Comparison of ENCODE assay signal across 34 cellular contexts in genomic region chr19:11451327-11451941, GRCh38. TPM values are rescaled to one million over a fixed set of nuclear protein-coding genes. Genes with fewer than 3 reads are reported as not detected.
DNase-seq lines count a peak whose midpoint lies in the region; ATAC-seq, FAIRE-seq and TF ChIP-seq lines count a peak whose summit lies in the region.
"Had no signal": no experiment of that assay in that cellular context is flagged by ENCODE, and none has a peak within 500 bp of the region (broad histone marks: within the 10 kb centered on the region; RNA-seq: fewer than 3 reads in every experiment).

No MANE protein-coding gene starts in this region.

- H2AFZ ChIP-seq in OCI-LY3 (ENCODE audit: low read depth, low read length), result no peak overlapping the region
- no peak overlapping the region for H2AFZ ChIP-seq in H1 (ENCODE audit: low read length)
- no peak overlapping the region for H2AFZ ChIP-seq in MM.1S (ENCODE audit: low read length)

- TF ChIP-seq CTCF in OCI-LY3 (IDR thresholded peaks at IDR 0.05; ENCODE audit: low read depth, low read length), result no peak
- no peak for TF ChIP-seq CTCF in H1 (IDR thresholded peaks at IDR 0.05; ENCODE audit: control extremely low read depth in 1 of 3, insufficient read depth in 1 of 3, low read depth in 1 of 3, low read length in 3 of 3)
- TF ChIP-seq CTCF in mucosa of descending colon (IDR thresholded peaks at IDR 0.05), result no peak
- no peak for TF ChIP-seq CTCF in vagina (IDR thresholded peaks at IDR 0.05)
- no peak for TF ChIP-seq CTCF in MM.1S (IDR thresholded peaks at IDR 0.05; ENCODE audit: low read length)

- FAIRE-seq in H1 (lab: Jason Lieb, UNC), result no peak
- FAIRE-seq: GM19239, HTR-8/SVneo, pancreas had no signal

- TF ChIP-seq POLR2A in H1 (IDR thresholded peaks at IDR 0.05; ENCODE audit: control extremely low read depth in 1 of 2, low read depth in 2 of 2, low read length in 2 of 2) (no peak), vagina (IDR thresholded peaks at IDR 0.05) (no peak)

- no peaks in the 10 kb centered on the region for H3K9me3 ChIP-seq in OCI-LY3 (ENCODE audit: insufficient read depth, low read length)
- no peaks in the 10 kb centered on the region for H3K9me3 ChIP-seq in H1 (ENCODE audit: insufficient read depth in 2 of 2, low read depth in 1 of 2, low read length in 1 of 2)
- no peaks in the 10 kb centered on the region for H3K9me3 ChIP-seq in mucosa of descending colon
- H3K9me3 ChIP-seq in vagina, result no peaks in the 10 kb centered on the region
- no peaks in the 10 kb centered on the region for H3K9me3 ChIP-seq in MM.1S (replicated peaks; ENCODE audit: insufficient read depth, low read length)
- H3K9me3 ChIP-seq: BLaER1, pancreas, testis had no signal

- H4K5ac ChIP-seq in H1 (ENCODE audit: insufficient read length, low read depth, low read length), result no peak overlapping the region

- peaks cover 26% of the 10 kb centered on the region for H3K79me2 ChIP-seq in OCI-LY3 (ENCODE audit: low read length)
- H3K79me2 ChIP-seq in H1 (ENCODE audit: control insufficient read depth in 1 of 2, insufficient read depth in 2 of 2, low read length in 2 of 2), result no peaks in the 10 kb centered on the region
- no peaks in the 10 kb centered on the region for H3K79me2 ChIP-seq in MM.1S (ENCODE audit: low read length)

- H2BK20ac ChIP-seq in H1 (ENCODE audit: low read length), result 0 out of 2 replicates have a peak overlapping the region, but pooled peaks have one; percentile 43

- H3K9me2 ChIP-seq in MM.1S (replicated peaks; ENCODE audit: insufficient read depth, low read length), result no peaks in the 10 kb centered on the region

- no peak overlapping the region for H3K23ac ChIP-seq in H1 (ENCODE audit: insufficient read length)

- TF ChIP-seq RAD21 in H1 (IDR thresholded peaks at IDR 0.05 in 1 of 2, conservative IDR thresholded peaks at IDR 0.05 in 1 of 2; ENCODE audit: low read depth in 2 of 2, low read length in 2 of 2), result no peak

- no peak overlapping the region for H3K4ac ChIP-seq in H1 (replicated peaks; ENCODE audit: insufficient read length, low read depth, low read length)

- no peaks in the 10 kb centered on the region for H3K9me3 Mint-ChIP-seq in stimulated activated naive CD8-positive, alpha-beta T cell treated with anti-CD3 and anti-CD28 coated beads, Interleukin-15, amount 100 ng/mL, for 72 hours
- H3K9me3 Mint-ChIP-seq: activated CD4-positive, alpha-beta memory T cell treated with anti-CD3 and anti-CD28 coated beads for 36 hours; activated naive CD4-positive, alpha-beta T cell treated with anti-CD3 and anti-CD28 coated beads, Interleukin-2, amount 50 U/mL, for 24 hours; activated T-helper 17 cell treated with anti-CD3 and anti-CD28 coated beads, Interleukin-2, amount 50 U/mL, for 72 hours; HFFc6; memory B cell; stimulated activated memory B cell treated with anti-CD40 and anti-IgM and Interleukin-4, amounts not matched to agents 10 μg/mL and 1 μg/mL and 100 μg/mL, for 72 hours had no signal

- H3K4me2 ChIP-seq in OCI-LY3 (ENCODE audit: low read length), result peak overlapping the region; percentile 63
- peak overlapping the region; percentile 36 to 51; a peak in 3 of 4 replicates for H3K4me2 ChIP-seq in H1 (ENCODE audit: insufficient read depth in 1 of 2, low read depth in 2 of 2, low read length in 2 of 2)
- no peak overlapping the region for H3K4me2 ChIP-seq in MM.1S (ENCODE audit: low read depth, low read length)
- H3K4me2 ChIP-seq: BLaER1 had no signal

- H3K27me3 ChIP-seq in OCI-LY3 (ENCODE audit: low read depth, low read length) (no peaks in the 10 kb centered on the region), H1 (replicated peaks in 1 of 4; ENCODE audit: control insufficient read depth in 3 of 4, extremely low read depth in 1 of 4, insufficient read depth in 3 of 4, low read length in 3 of 4) (no peaks in the 10 kb centered on the region), vagina (no peaks in the 10 kb centered on the region), MM.1S (replicated peaks; ENCODE audit: insufficient read depth, low read length) (peaks cover 4% of the 10 kb centered on the region; the same call in 1 of the 2 replicates)
- H3K27me3 ChIP-seq: BLaER1, cardiac muscle cell, pancreas, testis had no signal

- H3K23me2 ChIP-seq in H1 (ENCODE audit: low read depth, low read length), result no peaks in the 10 kb centered on the region

- H2BK120ac ChIP-seq in H1 (replicated peaks; ENCODE audit: low read depth, low read length), result no peak overlapping the region

- no peaks in the 10 kb centered on the region for H3F3A ChIP-seq in MM.1S (ENCODE audit: insufficient read depth, low read length)

- ATAC-seq in stimulated activated naive CD8-positive, alpha-beta T cell treated with anti-CD3 and anti-CD28 coated beads, Interleukin-15, amount 100 ng/mL, for 72 hours, result peak; percentile 8
- ATAC-seq in stimulated activated naive CD8-positive, alpha-beta T cell treated with anti-CD3 and anti-CD28 coated beads, Interleukin-15, Interleukin-2, amounts not matched to agents 100 U/mL and 50 U/mL, for 24 hours, result no peak
- no peak for ATAC-seq in mucosa of descending colon
- ATAC-seq: activated T-helper 17 cell treated with anti-CD3 and anti-CD28 coated beads, Interleukin-2, amount 50 U/mL, for 72 hours; left colon; naive thymus-derived CD4-positive, alpha-beta T cell; pancreas had no signal

- no peaks in the 10 kb centered on the region for H3K4me1 Mint-ChIP-seq in stimulated activated naive CD8-positive, alpha-beta T cell treated with anti-CD3 and anti-CD28 coated beads, Interleukin-15, amount 100 ng/mL, for 72 hours
- H3K4me1 Mint-ChIP-seq: activated naive CD4-positive, alpha-beta T cell treated with anti-CD3 and anti-CD28 coated beads, Interleukin-2, amount 50 U/mL, for 24 hours; activated T-helper 17 cell treated with anti-CD3 and anti-CD28 coated beads, Interleukin-2, amount 50 U/mL, for 72 hours had no signal

- peaks cover 12% of the 10 kb centered on the region for H3K27me3 Mint-ChIP-seq in stimulated activated naive CD8-positive, alpha-beta T cell treated with anti-CD3 and anti-CD28 coated beads, Interleukin-15, amount 100 ng/mL, for 72 hours
- H3K27me3 Mint-ChIP-seq: activated CD4-positive, alpha-beta memory T cell treated with anti-CD3 and anti-CD28 coated beads for 36 hours; activated naive CD4-positive, alpha-beta T cell treated with anti-CD3 and anti-CD28 coated beads, Interleukin-2, amount 50 U/mL, for 24 hours; activated T-helper 17 cell treated with anti-CD3 and anti-CD28 coated beads, Interleukin-2, amount 50 U/mL, for 72 hours; naive thymus-derived CD4-positive, alpha-beta T cell had no signal

- H2BK5ac ChIP-seq in H1 (ENCODE audit: low read depth, low read length), result no peak overlapping the region; the same call in 1 of the 2 replicates

- H4K20me1 ChIP-seq in OCI-LY3 (ENCODE audit: insufficient read depth, low read length), result no peaks in the 10 kb centered on the region
- peaks cover 0 to 10% of the 10 kb centered on the region in 2 experiments for H4K20me1 ChIP-seq in H1 (replicated peaks in 1 of 2; ENCODE audit: control insufficient read depth in 1 of 2, insufficient read depth in 2 of 2, low read length in 2 of 2)
- no peaks in the 10 kb centered on the region for H4K20me1 ChIP-seq in MM.1S (ENCODE audit: insufficient read depth, low read length)
- H4K20me1 ChIP-seq: BLaER1 had no signal

- POLR2A ChIA-PET in H1 (lab: Charles Lee; ENCODE audit: partially characterized antibody), result interaction anchor here (1.1 to 3.3 kb wide), 7 partner anchors 14 to 67 kb away, joined by 3 to 14 read pairs (median 9); partner anchors contain the start of genes ELAVL3, EPOR, ODAD3 and PRKCSH

- no peak overlapping the region for H3K27ac Mint-ChIP-seq in stimulated activated naive CD8-positive, alpha-beta T cell treated with anti-CD3 and anti-CD28 coated beads, Interleukin-15, amount 100 ng/mL, for 72 hours
- H3K27ac Mint-ChIP-seq: activated CD4-positive, alpha-beta memory T cell treated with anti-CD3 and anti-CD28 coated beads for 36 hours; activated naive CD4-positive, alpha-beta T cell treated with anti-CD3 and anti-CD28 coated beads, Interleukin-2, amount 50 U/mL, for 24 hours; activated T-helper 17 cell treated with anti-CD3 and anti-CD28 coated beads, Interleukin-2, amount 50 U/mL, for 72 hours; HFFc6; memory B cell had no signal

- peak overlapping the region; percentile 60 for H3K27ac ChIP-seq in OCI-LY3 (ENCODE audit: low read length)
- no peak overlapping the region; the same call in 1 of the 2 replicates for H3K27ac ChIP-seq in H1 (ENCODE audit: low read depth, low read length)
- peak overlapping the region; percentile 72 for H3K27ac ChIP-seq in substantia nigra (ENCODE audit: low read depth, low read length, poor library complexity, severe bottlenecking)
- H3K27ac ChIP-seq in vagina, result no peak overlapping the region
- no peak overlapping the region for H3K27ac ChIP-seq in MM.1S (ENCODE audit: low read length)
- H3K27ac ChIP-seq: BLaER1, cardiac muscle cell, pancreas had no signal

- no peak for TF ChIP-seq EP300 in H1 (IDR thresholded peaks at IDR 0.05; ENCODE audit: borderline replicate concordance in 1 of 2, low read depth in 2 of 2, low read length in 2 of 2)

- no peak overlapping the region for H3K56ac ChIP-seq in H1 (replicated peaks; ENCODE audit: insufficient read length, low read depth, low read length)

- 42% methylated on average over 15 of the region's 21 CpGs; no CpG with 5 or more reads in 1 of the 2 experiments for WGBS in H1 (ENCODE audit: extremely low coverage in 1 of 2, insufficient coverage in 1 of 2, insufficient read length in 1 of 2, insufficient replicate concordance in 2 of 2, low coverage in 1 of 2, low lambda C conversion rate in 2 of 2, missing lambda C conversion rate in 1 of 2), 2 experiments

- peaks cover 23% of the 10 kb centered on the region for H3K36me3 ChIP-seq in OCI-LY3 (replicated peaks; ENCODE audit: low read depth, low read length)
- H3K36me3 ChIP-seq in H1 (ENCODE audit: control insufficient read depth in 2 of 4, insufficient read depth in 4 of 4, low read length in 3 of 4), result peaks cover 6 to 33% (median 24%) of the 10 kb centered on the region in 4 experiments; a peak in 5 of 8 replicates
- H3K36me3 ChIP-seq in mucosa of descending colon (ENCODE audit: low read depth), result no peaks in the 10 kb centered on the region
- peaks cover 0 to 27% of the 10 kb centered on the region in 2 donors for H3K36me3 ChIP-seq in vagina
- H3K36me3 ChIP-seq in MM.1S (replicated peaks; ENCODE audit: insufficient read depth, low read length), result no peaks in the 10 kb centered on the region

- H3K4me3 Mint-ChIP-seq in stimulated activated naive CD8-positive, alpha-beta T cell treated with anti-CD3 and anti-CD28 coated beads, Interleukin-15, amount 100 ng/mL, for 72 hours, result no peak overlapping the region
- H3K4me3 Mint-ChIP-seq: activated CD4-positive, alpha-beta memory T cell treated with anti-CD3 and anti-CD28 coated beads for 36 hours; activated naive CD4-positive, alpha-beta T cell treated with anti-CD3 and anti-CD28 coated beads, Interleukin-2, amount 50 U/mL, for 24 hours; activated T-helper 17 cell treated with anti-CD3 and anti-CD28 coated beads, Interleukin-2, amount 50 U/mL, for 72 hours; HFFc6; memory B cell; naive thymus-derived CD4-positive, alpha-beta T cell; stimulated activated memory B cell treated with anti-CD40 and anti-IgM and Interleukin-4, amounts not matched to agents 10 μg/mL and 1 μg/mL and 100 μg/mL, for 72 hours had no signal

- no peak overlapping the region for H3K14ac ChIP-seq in H1 (ENCODE audit: insufficient read length)

- H3K4me1 ChIP-seq in OCI-LY3 (ENCODE audit: low read length) (peaks cover 17% of the 10 kb centered on the region), H1 (replicated peaks in 1 of 4; ENCODE audit: control insufficient read depth in 3 of 4, insufficient read depth in 4 of 4, low read length in 3 of 4) (peaks cover 2 to 13% (median 7%) of the 10 kb centered on the region in 4 experiments; a peak in 6 of 7 replicates), mucosa of descending colon (ENCODE audit: low read depth) (no peaks in the 10 kb centered on the region), vagina (no peaks in the 10 kb centered on the region), MM.1S (ENCODE audit: low read length) (no peaks in the 10 kb centered on the region)
- H3K4me1 ChIP-seq: pancreas, testis had no signal

- peak overlapping the region; percentile 62; the same call in 1 of the 2 replicates for H4K8ac ChIP-seq in H1 (ENCODE audit: extremely low read depth, insufficient read depth, low read length)

- H2BK12ac ChIP-seq in H1 (ENCODE audit: low read depth, low read length), result no peak overlapping the region

- no peak overlapping the region for H2BK15ac ChIP-seq in H1 (ENCODE audit: low read length)

- no peak overlapping the region for H4K91ac ChIP-seq in H1 (replicated peaks; ENCODE audit: insufficient read length, low read length)

- H2AK5ac ChIP-seq in H1 (ENCODE audit: low read depth, low read length), result no peak overlapping the region

- no peak for DNase-seq in stimulated activated naive CD8-positive, alpha-beta T cell treated with anti-CD3 and anti-CD28 coated beads, Interleukin-15, amount 100 ng/mL, for 72 hours
- no peak for DNase-seq in stimulated activated naive CD8-positive, alpha-beta T cell treated with anti-CD3 and anti-CD28 coated beads, Interleukin-15, Interleukin-2, amounts not matched to agents 100 U/mL and 50 U/mL, for 24 hours
- DNase-seq in H1 (ENCODE audit: low read depth in 1 of 2, low spot score in 2 of 2) (no peak), substantia nigra (lab: John Stamatoyannopoulos, UW) (peak in 1 of 49 donors; percentile 54), mucosa of descending colon (no peak), vagina (ENCODE audit: extremely low spot score in 2 of 2) (no peak), MM.1S (no peak)
- DNase-seq: activated CD4-positive, alpha-beta memory T cell treated with anti-CD3 and anti-CD28 coated beads for 36 hours; activated CD4-positive, CD25-positive, alpha-beta regulatory T cell; activated CD8-positive, alpha-beta memory T cell treated with anti-CD3 and anti-CD28 coated beads, Interleukin-2, amount 50 U/mL, for 48 hours; anterior cingulate cortex; Calu3; dermis blood vessel endothelial cell; head of caudate nucleus; HFFc6; left colon; naive thymus-derived CD4-positive, alpha-beta T cell; NCI-H1092; NCI-H2029; NCI-H226; NCI-H748 treated with DMSO at 0.1 percent for 48 hours; pancreas; stimulated activated CD4-positive, alpha-beta T cell treated with anti-CD3 and anti-CD28 coated beads, Interleukin-4, amount 100 ng/mL, for 1 hour; T1000; testis had no signal

- H3K4me3 ChIP-seq in OCI-LY3 (ENCODE audit: low read length) (peak overlapping the region; percentile 82), H1 (ENCODE audit: extremely low read depth in 1 of 4, insufficient read depth in 2 of 4, low read depth in 3 of 4, low read length in 4 of 4) (peak overlapping the region in 2 of 4 experiments; percentile 14 to 36; a peak in 3 of 8 replicates), mucosa of descending colon (no peak overlapping the region), vagina (no peak overlapping the region), MM.1S (ENCODE audit: low read length) (no peak overlapping the region)
- H3K4me3 ChIP-seq: BLaER1, cardiac muscle cell, pancreas, testis had no signal

- no peak overlapping the region; the same call in 1 of the 2 replicates for H3K18ac ChIP-seq in H1 (ENCODE audit: extremely low read depth, low read length)

- H3K9ac ChIP-seq in OCI-LY3 (ENCODE audit: low read length), result peak overlapping the region; percentile 88
- no peak overlapping the region for H3K9ac ChIP-seq in H1 (replicated peaks in 1 of 4; ENCODE audit: extremely low read depth in 1 of 4, low read depth in 3 of 4, low read length in 3 of 4)
- no peak overlapping the region for H3K9ac ChIP-seq in MM.1S (ENCODE audit: low read length)
- H3K9ac ChIP-seq: BLaER1 had no signal

- CTCF ChIA-PET in H1 (lab: Charles Lee; ENCODE audit: partially characterized antibody), result interaction anchor here (1.1 to 2.3 kb wide), 8 partner anchors 9 to 142 kb away, joined by 3 to 22 read pairs (median 8); partner anchors contain the start of genes ELAVL3, EPOR and ODAD3

- no peaks in the 10 kb centered on the region for H3K79me1 ChIP-seq in H1 (ENCODE audit: low read depth, low read length)

- intact Hi-C loops in mucosa of descending colon (cut with DNase I, micrococcal nuclease) (no loop called here), vagina (cut with DNase I) (loop anchor here (10.0 kb wide), 1 partner anchor 157 kb away; the partner anchor contains the start of gene TSPAN16)

RNA-seq across cellular contexts. Expression of gene PRKCSH, which starts 16.0 kb away (rescaled TPM):
- total RNA-seq in H1 (2021; fragmentation: NEBNext Ultra II Directional; extraction: Animal tissue kit (Norgen Biotek cat#: 25700)), result 337 and 341 TPM in 2 replicates
- 97.2 and 267 TPM in 2 replicates for polyA plus RNA-seq in H1 (2011; rRNA removed)
- polyA plus RNA-seq in H1 (2011; cell fraction: cytosol; rRNA removed), result 109 TPM
- polyA plus RNA-seq in H1 (2011; cell fraction: nucleus; rRNA removed), result 496 TPM
- polyA plus RNA-seq in H1 (2012, experiment 1 of 2), result 197 to 438 TPM (median 349 TPM) in 4 replicates
- 305 TPM for polyA plus RNA-seq in H1 (2012, experiment 2 of 2)
- 349 TPM for polyA plus RNA-seq in H1 (2013, experiment 1 of 2)
- 317 TPM for polyA plus RNA-seq in H1 (2013, experiment 2 of 2)
- 114 and 172 TPM in 2 replicates for polyA minus RNA-seq in H1 (2011; rRNA and poly(A)+ RNA removed)
- 276 TPM for polyA minus RNA-seq in H1 (2011; cell fraction: cytosol; rRNA and poly(A)+ RNA removed)
- 164 TPM for polyA minus RNA-seq in H1 (2011; cell fraction: nucleus; rRNA and poly(A)+ RNA removed)
- total RNA-seq in mucosa of descending colon (100 to 1,000 TPM; 249 to 337 (median 302) TPM), vagina (79.1 TPM)

RNA-seq across cellular contexts. Expression of gene ODAD3, which starts 16.5 kb away (rescaled TPM):
- total RNA-seq in H1 (2021; fragmentation: NEBNext Ultra II Directional; extraction: Animal tissue kit (Norgen Biotek cat#: 25700)), result 1.6 and 2.2 TPM in 2 replicates
- 2.1 and 4.4 TPM in 2 replicates for polyA plus RNA-seq in H1 (2011; rRNA removed)
- polyA plus RNA-seq in H1 (2011; cell fraction: cytosol; rRNA removed), result 3.0 TPM
- 2.9 TPM for polyA plus RNA-seq in H1 (2011; cell fraction: nucleus; rRNA removed)
- 2.2 to 3.8 TPM (median 3.1 TPM) in 4 replicates for polyA plus RNA-seq in H1 (2012, experiment 1 of 2)
- polyA plus RNA-seq in H1 (2012, experiment 2 of 2), result 2.0 TPM
- 4.0 TPM for polyA plus RNA-seq in H1 (2013, experiment 1 of 2)
- polyA plus RNA-seq in H1 (2013, experiment 2 of 2), result 4.2 TPM
- 0.24 and 0.25 TPM in 2 replicates for polyA minus RNA-seq in H1 (2011; rRNA and poly(A)+ RNA removed)
- 0.95 TPM for polyA minus RNA-seq in H1 (2011; cell fraction: cytosol; rRNA and poly(A)+ RNA removed)
- polyA minus RNA-seq in H1 (2011; cell fraction: nucleus; rRNA and poly(A)+ RNA removed), result 0.30 TPM
- under 1 TPM in 2 of 3 donors, not detected in 1; 0.14 to 0.28 TPM for total RNA-seq in mucosa of descending colon
- not detected for total RNA-seq in vagina
- total RNA-seq: Calu3; dermis blood vessel endothelial cell; naive thymus-derived CD4-positive, alpha-beta T cell had no signal
- polyA plus RNA-seq: naive thymus-derived CD4-positive, alpha-beta T cell had no signal

RNA-seq across cellular contexts. Expression of gene ELAVL3, which starts 29.4 kb away (rescaled TPM):
- 1.0 and 2.0 TPM in 2 replicates for total RNA-seq in H1 (2021; fragmentation: NEBNext Ultra II Directional; extraction: Animal tissue kit (Norgen Biotek cat#: 25700))
- polyA plus RNA-seq in H1 (2011; rRNA removed), result 0.80 and 1.2 TPM in 2 replicates
- polyA plus RNA-seq in H1 (2011; cell fraction: cytosol; rRNA removed), result 0.94 TPM
- polyA plus RNA-seq in H1 (2011; cell fraction: nucleus; rRNA removed), result 3.3 TPM
- polyA plus RNA-seq in H1 (2012, experiment 1 of 2), result 0.94 to 1.4 TPM (median 1.1 TPM) in 4 replicates
- 0.38 TPM for polyA plus RNA-seq in H1 (2012, experiment 2 of 2)
- 1.3 TPM for polyA plus RNA-seq in H1 (2013, experiment 1 of 2)
- 0.83 TPM for polyA plus RNA-seq in H1 (2013, experiment 2 of 2)
- polyA minus RNA-seq in H1 (2011; rRNA and poly(A)+ RNA removed), result 1.4 and 1.6 TPM in 2 replicates
- polyA minus RNA-seq in H1 (2011; cell fraction: cytosol; rRNA and poly(A)+ RNA removed), result not detected
- polyA minus RNA-seq in H1 (2011; cell fraction: nucleus; rRNA and poly(A)+ RNA removed), result 2.8 TPM
- total RNA-seq in mucosa of descending colon (1 to 10 TPM in 1 of 3 donors, under 1 TPM in 1, not detected in 1; 0.51 to 2.5 TPM), vagina (1.2 TPM)
- total RNA-seq: activated CD4-positive, alpha-beta memory T cell treated with anti-CD3 and anti-CD28 coated beads for 36 hours; Calu3; dermis blood vessel endothelial cell; HFFc6 had no signal
- polyA plus RNA-seq: naive thymus-derived CD4-positive, alpha-beta T cell had no signal

RNA-seq across cellular contexts. Expression of gene RGL3, which starts 32.3 kb away (rescaled TPM):
- 40.9 and 47.8 TPM in 2 replicates for total RNA-seq in H1 (2021; fragmentation: NEBNext Ultra II Directional; extraction: Animal tissue kit (Norgen Biotek cat#: 25700))
- polyA plus RNA-seq in H1 (2011; rRNA removed), result 36.9 and 78.7 TPM in 2 replicates
- 38.6 TPM for polyA plus RNA-seq in H1 (2011; cell fraction: cytosol; rRNA removed)
- 197 TPM for polyA plus RNA-seq in H1 (2011; cell fraction: nucleus; rRNA removed)
- polyA plus RNA-seq in H1 (2012, experiment 1 of 2), result 64.9 to 73.8 TPM (median 68.2 TPM) in 4 replicates
- polyA plus RNA-seq in H1 (2012, experiment 2 of 2), result 31.6 TPM
- polyA plus RNA-seq in H1 (2013, experiment 1 of 2), result 47.6 TPM
- polyA plus RNA-seq in H1 (2013, experiment 2 of 2), result 46.6 TPM
- 11.1 and 14.8 TPM in 2 replicates for polyA minus RNA-seq in H1 (2011; rRNA and poly(A)+ RNA removed)
- 29.8 TPM for polyA minus RNA-seq in H1 (2011; cell fraction: cytosol; rRNA and poly(A)+ RNA removed)
- polyA minus RNA-seq in H1 (2011; cell fraction: nucleus; rRNA and poly(A)+ RNA removed), result 57.1 TPM
- total RNA-seq in mucosa of descending colon (10 to 100 TPM; 10.7 to 15.1 (median 11.0) TPM), vagina (19.6 TPM)
- total RNA-seq: activated CD4-positive, alpha-beta memory T cell treated with anti-CD3 and anti-CD28 coated beads for 36 hours; naive thymus-derived CD4-positive, alpha-beta T cell had no signal
- polyA plus RNA-seq: naive thymus-derived CD4-positive, alpha-beta T cell had no signal

RNA-seq across cellular contexts. Expression of gene ZNF653, which starts 54.2 kb away (rescaled TPM):
- 7.9 and 9.5 TPM in 2 replicates for total RNA-seq in H1 (2021; fragmentation: NEBNext Ultra II Directional; extraction: Animal tissue kit (Norgen Biotek cat#: 25700))
- polyA plus RNA-seq in H1 (2011; rRNA removed), result 7.0 and 13.0 TPM in 2 replicates
- polyA plus RNA-seq in H1 (2011; cell fraction: cytosol; rRNA removed), result 12.0 TPM
- polyA plus RNA-seq in H1 (2011; cell fraction: nucleus; rRNA removed), result 20.5 TPM
- 3.0 to 11.6 TPM (median 10.3 TPM) in 4 replicates for polyA plus RNA-seq in H1 (2012, experiment 1 of 2)
- polyA plus RNA-seq in H1 (2012, experiment 2 of 2), result 8.4 TPM
- 6.5 TPM for polyA plus RNA-seq in H1 (2013, experiment 1 of 2)
- polyA plus RNA-seq in H1 (2013, experiment 2 of 2), result 4.8 TPM
- polyA minus RNA-seq in H1 (2011; rRNA and poly(A)+ RNA removed), result 4.1 and 6.9 TPM in 2 replicates
- polyA minus RNA-seq in H1 (2011; cell fraction: cytosol; rRNA and poly(A)+ RNA removed), result 4.0 TPM
- polyA minus RNA-seq in H1 (2011; cell fraction: nucleus; rRNA and poly(A)+ RNA removed), result 9.4 TPM
- total RNA-seq in mucosa of descending colon (10 to 100 TPM; 10.4 to 13.5 (median 10.9) TPM), vagina (12.5 TPM)

Comparison
In these comparisons a context has a peak if more than half of its experiments do, and no peak if none do; other contexts are left out.
1. H3K27ac ChIP-seq: peak in OCI-LY3 (single experiment) and substantia nigra (single experiment); none in H1 (single experiment), vagina (single experiment) and MM.1S (single experiment).